36 cellular contexts compared by ENCODE assay signal in the genomic region with DNA sequence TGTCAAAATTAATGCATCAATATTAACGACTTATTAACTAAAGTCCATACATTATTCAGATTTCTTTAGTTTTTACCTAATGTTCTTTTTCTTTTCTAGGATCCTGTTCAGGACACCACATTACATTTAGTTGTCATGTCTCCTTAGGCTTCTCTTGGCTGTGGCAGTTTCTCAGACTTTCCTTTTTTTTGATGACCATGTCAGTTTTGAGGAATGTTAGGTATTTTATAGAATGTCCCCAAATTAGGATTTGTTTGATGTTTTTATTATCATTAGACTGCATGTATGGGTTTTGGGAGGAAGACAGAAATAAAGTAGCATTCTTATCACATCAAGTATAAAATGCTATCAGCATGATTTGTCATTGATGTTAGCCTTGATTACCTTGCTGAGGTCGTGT.
"Had no signal": no experiment of that assay in that cellular context is flagged by ENCODE, and none has a peak within 500 bp of the region (broad histone marks: within the 10 kb centered on the region; RNA-seq: fewer than 3 reads in every experiment).

No MANE protein-coding gene starts in this region.

- H3K9me3 Mint-ChIP-seq: activated CD4-positive, alpha-beta memory T cell treated with anti-CD3 and anti-CD28 coated beads for 36 hours; activated naive CD4-positive, alpha-beta T cell treated with anti-CD3 and anti-CD28 coated beads, Interleukin-2, amount 50 U/mL, for 24 hours; activated naive CD8-positive, alpha-beta T cell treated with anti-CD3 and anti-CD28 coated beads, Interleukin-2, amount 50 U/mL, for 24 hours; activated T-cell treated with anti-CD3 and anti-CD28 coated beads, Interleukin-2, amount 50 U/mL, for 4 hours; activated T-helper 2 cell treated with anti-CD3 and anti-CD28 coated beads, Interferon-gamma antibody, Interleukin-2, Interleukin-4, amounts not matched to agents 10 μg/mL and 5 μg/mL and 100 μg/mL, durations not matched to agents 14 hours and 24 hours and 36 hours; natural killer cell; stimulated activated memory B cell treated with anti-CD40 and anti-IgM and Interleukin-4, amounts not matched to agents 10 μg/mL and 1 μg/mL and 100 μg/mL, for 72 hours; stimulated activated naive CD8-positive, alpha-beta T cell treated with anti-CD3 and anti-CD28 coated beads, Interleukin-15, amount 100 ng/mL, for 72 hours had no signal

- H3K4me1 ChIP-seq: breast epithelium, esophagus muscularis mucosa, left ventricle myocardium inferior, sigmoid colon, upper lobe of left lung, vagina had no signal

- DNase-seq: activated CD4-positive, alpha-beta memory T cell treated with anti-CD3 and anti-CD28 coated beads for 36 hours; activated CD4-positive, alpha-beta T cell treated with anti-CD3 and anti-CD28 coated beads for 48 hours; activated CD8-positive, alpha-beta memory T cell treated with anti-CD3 and anti-CD28 coated beads, Interleukin-2, amount 50 U/mL, for 48 hours; activated naive CD8-positive, alpha-beta T cell treated with anti-CD3 and anti-CD28 coated beads, Interleukin-2, amount 50 U/mL, for 24 hours; activated T-cell treated with anti-CD3 and anti-CD28 coated beads, Interleukin-2, amount 50 U/mL, for 4 hours; amygdala; central memory CD4-positive, alpha-beta T cell; dermis blood vessel endothelial cell; effector CD4-positive, alpha-beta T cell; foreskin melanocyte; heart right ventricle; left ventricle myocardium inferior; mesendoderm; natural killer cell; retina; sigmoid colon; stimulated activated CD4-positive, alpha-beta T cell treated with anti-CD3 and anti-CD28 coated beads, Interleukin-1b, Interleukin-23, amount 100 ng/mL, for 48 hours; stimulated activated CD4-positive, alpha-beta T cell treated with anti-CD3 and anti-CD28 coated beads, Interleukin-4, amount 100 ng/mL, for 4 hours; stimulated activated CD8-positive, alpha-beta memory T cell treated with anti-CD3 and anti-CD28 coated beads, Interleukin-4, amount 100 ng/mL, for 48 hours; stimulated activated naive CD8-positive, alpha-beta T cell treated with anti-CD3 and anti-CD28 coated beads, Interleukin-15, amount 100 ng/mL, for 72 hours; substantia nigra; T-helper 1 cell; thyroid gland; upper lobe of left lung had no signal

- H3K4me2 ChIP-seq: smooth muscle cell had no signal

- H3K27me3 Mint-ChIP-seq: activated CD4-positive, alpha-beta memory T cell treated with anti-CD3 and anti-CD28 coated beads for 36 hours; activated naive CD4-positive, alpha-beta T cell treated with anti-CD3 and anti-CD28 coated beads, Interleukin-2, amount 50 U/mL, for 24 hours; activated naive CD8-positive, alpha-beta T cell treated with anti-CD3 and anti-CD28 coated beads, Interleukin-2, amount 50 U/mL, for 24 hours; stimulated activated memory B cell treated with anti-CD40 and anti-IgM and Interleukin-4, amounts not matched to agents 10 μg/mL and 1 μg/mL and 100 μg/mL, for 72 hours; stimulated activated naive CD8-positive, alpha-beta T cell treated with anti-CD3 and anti-CD28 coated beads, Interleukin-15, amount 100 ng/mL, for 72 hours had no signal

- H3K4me3 ChIP-seq: breast epithelium, esophagus muscularis mucosa, heart right ventricle, left ventricle myocardium inferior, lung, sigmoid colon, smooth muscle cell, thyroid gland, upper lobe of left lung, vagina had no signal

- H3K36me3 ChIP-seq: breast epithelium, thyroid gland, upper lobe of left lung, vagina had no signal

- H3K27ac ChIP-seq: breast epithelium, esophagus muscularis mucosa, heart right ventricle, left ventricle myocardium inferior, sigmoid colon, thyroid gland, upper lobe of left lung, vagina, VCaP had no signal

- H3K4me3 Mint-ChIP-seq: activated CD4-positive, alpha-beta memory T cell treated with anti-CD3 and anti-CD28 coated beads for 36 hours; activated naive CD4-positive, alpha-beta T cell treated with anti-CD3 and anti-CD28 coated beads, Interleukin-2, amount 50 U/mL, for 24 hours; activated naive CD8-positive, alpha-beta T cell treated with anti-CD3 and anti-CD28 coated beads, Interleukin-2, amount 50 U/mL, for 24 hours; activated T-cell treated with anti-CD3 and anti-CD28 coated beads, Interleukin-2, amount 50 U/mL, for 4 hours; natural killer cell; stimulated activated memory B cell treated with anti-CD40 and anti-IgM and Interleukin-4, amounts not matched to agents 10 μg/mL and 1 μg/mL and 100 μg/mL, for 72 hours; stimulated activated naive CD8-positive, alpha-beta T cell treated with anti-CD3 and anti-CD28 coated beads, Interleukin-15, amount 100 ng/mL, for 72 hours had no signal

- H3K27ac Mint-ChIP-seq: activated CD4-positive, alpha-beta memory T cell treated with anti-CD3 and anti-CD28 coated beads for 36 hours; activated naive CD4-positive, alpha-beta T cell treated with anti-CD3 and anti-CD28 coated beads, Interleukin-2, amount 50 U/mL, for 24 hours; activated naive CD8-positive, alpha-beta T cell treated with anti-CD3 and anti-CD28 coated beads, Interleukin-2, amount 50 U/mL, for 24 hours; activated T-helper 2 cell treated with anti-CD3 and anti-CD28 coated beads, Interferon-gamma antibody, Interleukin-2, Interleukin-4, amounts not matched to agents 10 μg/mL and 5 μg/mL and 100 μg/mL, durations not matched to agents 14 hours and 24 hours and 36 hours; stimulated activated memory B cell treated with anti-CD40 and anti-IgM and Interleukin-4, amounts not matched to agents 10 μg/mL and 1 μg/mL and 100 μg/mL, for 72 hours; stimulated activated naive CD8-positive, alpha-beta T cell treated with anti-CD3 and anti-CD28 coated beads, Interleukin-15, amount 100 ng/mL, for 72 hours had no signal

- FAIRE-seq: islet of Langerhans, TTC549 had no signal

- H3K27me3 ChIP-seq: breast epithelium, esophagus muscularis mucosa, heart right ventricle, sigmoid colon, thyroid gland, upper lobe of left lung, vagina had no signal

- ATAC-seq: activated CD4-positive, CD25-positive, alpha-beta regulatory T cell treated with anti-CD3 and anti-CD28 coated beads, Interleukin-2, amount 50 U/mL, for 24 hours; activated naive CD8-positive, alpha-beta T cell treated with anti-CD3 and anti-CD28 coated beads, Interleukin-2, amount 50 U/mL, for 24 hours; activated T-cell treated with anti-CD3 and anti-CD28 coated beads, Interleukin-2, amount 50 U/mL, for 4 hours; heart right ventricle; natural killer cell; stimulated activated memory B cell treated with anti-CD40 and anti-IgM and Interleukin-4, amounts not matched to agents 10 μg/mL and 1 μg/mL and 100 μg/mL, for 72 hours; stimulated activated naive CD8-positive, alpha-beta T cell treated with anti-CD3 and anti-CD28 coated beads, Interleukin-15, amount 100 ng/mL, for 72 hours had no signal

- H3K9me3 ChIP-seq: breast epithelium, esophagus muscularis mucosa, heart right ventricle, left ventricle myocardium inferior, sigmoid colon, thyroid gland, upper lobe of left lung, vagina had no signal
